8 cellular contexts compared by ENCODE assay signal in genomic region chr9:136109351-136110081, GRCh38. TPM values are rescaled to one million over a fixed set of nuclear protein-coding genes. Genes with fewer than 3 reads are reported as not detected.
A peak's percentile ranks its signal among the peaks of the same experiment; 100 is the strongest.
DNase-seq lines count a peak whose midpoint lies in the region; TF ChIP-seq lines count a peak whose summit lies in the region.

No MANE protein-coding gene starts in this region.

- H3K36me3 ChIP-seq in H7 (replicated peaks; ENCODE audit: control insufficient read depth, insufficient read depth, low read length) (no peaks in the 10 kb centered on the region), Loucy (ENCODE audit: insufficient read depth, low read length) (no peaks in the 10 kb centered on the region), neutrophil (peaks cover 2% of the 10 kb centered on the region), subcutaneous abdominal adipose tissue (ENCODE audit: control insufficient read depth in 5 of 5, insufficient read depth in 5 of 5, low read length in 5 of 5) (peaks cover 0 to 1% (median 0%) of the 10 kb centered on the region in 5 donors)

- H3K27ac ChIP-seq in neutrophil: no peak overlapping the region
- H3K27ac ChIP-seq in subcutaneous abdominal adipose tissue (ENCODE audit: low read depth, low read length): no peak overlapping the region

- H3F3A ChIP-seq in Loucy (ENCODE audit: low read depth): peaks cover 7% of the 10 kb centered on the region; the same call in 1 of the 2 replicates

- peak; percentile 81 for DNase-seq in ELR (ENCODE audit: low read depth)
- DNase-seq in H7: peak; percentile 96
- peak; percentile 92 to 96 for DNase-seq in SHP77 (lab: John Stamatoyannopoulos, UW)
- peak; percentile 97 for DNase-seq in activated effector memory CD4-positive, alpha-beta T cell treated with anti-CD3 and anti-CD28 coated beads, Interleukin-2, amount 50 U/mL, for 16 hours
- peak; percentile 91 for DNase-seq in fibroblast of villous mesenchyme (ENCODE audit: low read depth)

- peak overlapping the region; percentile 86 for H3K4me2 ChIP-seq in Loucy (ENCODE audit: low read depth, low read length, poor library complexity, severe bottlenecking)

- H3K9ac ChIP-seq in Loucy (ENCODE audit: low read depth, low read length, poor library complexity, severe bottlenecking): peak overlapping the region; percentile 93
- H3K9ac ChIP-seq in subcutaneous abdominal adipose tissue (ENCODE audit: low read length in 5 of 5): peak overlapping the region in 2 of 5 donors; percentile 48 to 52

- H3K4me3 ChIP-seq in H7 (ENCODE audit: insufficient read depth, low read depth, low read length) (peak overlapping the region; percentile 40), Loucy (ENCODE audit: low read length, poor library complexity, severe bottlenecking) (peak overlapping the region; percentile 72), fibroblast of villous mesenchyme (ENCODE audit: low read depth, low read length) (peak overlapping the region; percentile 34), neutrophil (ENCODE audit: low read depth in 1 of 2, low read length in 1 of 2) (peak overlapping the region; percentile 23 to 52), subcutaneous abdominal adipose tissue (ENCODE audit: low read depth in 1 of 5, low read length in 5 of 5) (peak overlapping the region in 4 of 5 donors; percentile 11 to 54 (median 41))

- peak overlapping the region; percentile 54; the same call in 1 of the 2 replicates for H2AFZ ChIP-seq in Loucy (ENCODE audit: low read length)

- H3K79me2 ChIP-seq in Loucy (ENCODE audit: insufficient read depth, low read length): peaks cover 26% of the 10 kb centered on the region; the same call in 1 of the 2 replicates

- TF ChIP-seq CTCF in Loucy (conservative IDR thresholded peaks at IDR 0.05; ENCODE audit: low read length) (peak; percentile 21), fibroblast of villous mesenchyme (IDR thresholded peaks at IDR 0.05; ENCODE audit: insufficient read depth, low read depth, low read length) (peak; percentile 5), neutrophil (IDR thresholded peaks at IDR 0.05) (no peak)

- H3K9me3 ChIP-seq in Loucy (ENCODE audit: insufficient read depth, low read depth, low read length) (no peaks in the 10 kb centered on the region), neutrophil (no peaks in the 10 kb centered on the region), subcutaneous abdominal adipose tissue (ENCODE audit: control insufficient read depth in 5 of 5, low read length in 5 of 5) (no peaks in the 10 kb centered on the region)

- H3K27me3 ChIP-seq in H7 (ENCODE audit: control insufficient read depth, insufficient read depth, low read length): no peaks in the 10 kb centered on the region
- no peaks in the 10 kb centered on the region for H3K27me3 ChIP-seq in Loucy (ENCODE audit: insufficient read depth, low read length, poor library complexity, severe bottlenecking)
- H3K27me3 ChIP-seq in neutrophil: peaks cover 74% of the 10 kb centered on the region
- no peaks in the 10 kb centered on the region for H3K27me3 ChIP-seq in subcutaneous abdominal adipose tissue (ENCODE audit: control insufficient read depth in 5 of 5, insufficient read depth in 4 of 5, low read length in 5 of 5)

- no peaks in the 10 kb centered on the region for H4K20me1 ChIP-seq in Loucy (ENCODE audit: insufficient read depth, low read length, poor library complexity, severe bottlenecking)

- H3K9me2 ChIP-seq in Loucy (replicated peaks; ENCODE audit: low read depth, low read length): no peaks in the 10 kb centered on the region

- H3K4me1 ChIP-seq in Loucy (ENCODE audit: insufficient read depth, low read length, poor library complexity, severe bottlenecking) (peaks cover 60% of the 10 kb centered on the region), neutrophil (ENCODE audit: control insufficient read depth in 1 of 2, insufficient read depth in 1 of 2, low read depth in 1 of 2, low read length in 1 of 2) (peaks cover 13 to 18% of the 10 kb centered on the region in 2 experiments), subcutaneous abdominal adipose tissue (ENCODE audit: control insufficient read depth in 5 of 5, insufficient read depth in 5 of 5, low read length in 5 of 5) (peaks cover 17 to 76% (median 55%) of the 10 kb centered on the region in 5 donors)

RNA-seq across cellular contexts. Expression of gene TMEM250, which starts 9.2 kb away (rescaled TPM):
- 50.7 and 66.1 TPM in 2 replicates for total RNA-seq in H7 (2014; rRNA removed; shearing (Covaris generic))
- 39.0 and 39.7 TPM in 2 replicates for total RNA-seq in fibroblast of villous mesenchyme

RNA-seq across cellular contexts. Expression of gene NACC2, which starts 14.4 kb away (rescaled TPM):
- 16.6 and 19.3 TPM in 2 replicates for total RNA-seq in H7 (2014; rRNA removed; shearing (Covaris generic))
- total RNA-seq in fibroblast of villous mesenchyme: 30.3 and 34.1 TPM in 2 replicates
